ENCODE assay signal across 20 cellular contexts in the genomic region with DNA sequence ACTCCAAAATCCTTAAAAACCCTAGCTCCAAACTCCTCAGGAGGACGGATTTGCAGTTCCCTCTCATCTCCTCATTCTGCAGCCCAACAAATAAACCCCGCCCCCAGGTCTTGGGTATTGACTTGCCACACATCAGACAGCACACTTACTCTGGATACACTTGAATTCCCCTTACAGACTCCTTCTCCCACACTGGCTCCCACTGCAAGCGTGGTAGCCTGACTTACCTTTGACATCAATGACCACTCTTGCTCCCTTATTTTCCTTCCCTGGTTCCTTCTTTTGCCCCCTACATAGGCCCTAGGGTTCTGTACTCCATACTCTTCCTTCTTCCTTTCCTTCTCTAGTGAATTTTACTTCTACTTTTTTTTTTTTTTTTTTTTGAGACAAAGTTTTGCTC. TPM values are rescaled to one million over a fixed set of nuclear protein-coding genes. Genes with fewer than 3 reads are reported as not detected.
A peak's percentile ranks its signal among the peaks of the same experiment; 100 is the strongest.
DNase-seq lines count a peak whose midpoint lies in the region; ATAC-seq, FAIRE-seq and TF ChIP-seq lines count a peak whose summit lies in the region.
"Had no signal": no experiment of that assay in that cellular context is flagged by ENCODE, and none has a peak within 500 bp of the region (broad histone marks: within the 10 kb centered on the region; RNA-seq: fewer than 3 reads in every experiment).

No MANE protein-coding gene starts in this region.

- no peak overlapping the region for H3K4me3 Mint-ChIP-seq in T-helper 17 cell
- no peak overlapping the region for H3K4me3 Mint-ChIP-seq in nephron progenitor cell
- H3K4me3 Mint-ChIP-seq: stimulated activated naive B cell treated with anti-CD40 and anti-IgM and Interleukin-4, amounts not matched to agents 10 μg/mL and 1 μg/mL and 100 μg/mL, for 72 hours had no signal

- peaks cover 61% of the 10 kb centered on the region for H3K4me1 Mint-ChIP-seq in T-helper 17 cell
- H3K4me1 Mint-ChIP-seq in nephron progenitor cell, result peaks cover 16% of the 10 kb centered on the region

- TF ChIP-seq POLR2A in H54 (IDR thresholded peaks at IDR 0.05; ENCODE audit: low read depth, low read length), result no peak

- FAIRE-seq in H54 (lab: Jason Lieb, UNC), result no peak
- FAIRE-seq: endothelial cell of umbilical vein had no signal

- H3K27ac Mint-ChIP-seq in T-helper 17 cell (peak overlapping the region; percentile 90), nephron progenitor cell (peak overlapping the region; percentile 26)
- H3K27ac Mint-ChIP-seq: stimulated activated naive B cell treated with anti-CD40 and anti-IgM and Interleukin-4, amounts not matched to agents 10 μg/mL and 1 μg/mL and 100 μg/mL, for 72 hours had no signal

- no peaks in the 10 kb centered on the region for H3K9me3 Mint-ChIP-seq in nephron progenitor cell
- H3K9me3 Mint-ChIP-seq: stimulated activated naive B cell treated with anti-CD40 and anti-IgM and Interleukin-4, amounts not matched to agents 10 μg/mL and 1 μg/mL and 100 μg/mL, for 72 hours had no signal

- peak; percentile 84 for DNase-seq in Caki2 (ENCODE audit: low read depth)
- no peak for DNase-seq in T-helper 17 cell
- peak; percentile 35 for DNase-seq in iPS-NIHi11 (ENCODE audit: low spot score)
- peak; percentile 14 for DNase-seq in nephron progenitor cell
- no peak for DNase-seq in NCI-H226
- no peak for DNase-seq in H54 (ENCODE audit: insufficient read length, low spot score)
- DNase-seq: activated effector memory CD4-positive, alpha-beta T cell treated with anti-CD3 and anti-CD28 coated beads, Interleukin-2, amount 50 U/mL, for 16 hours; aorta; cerebellar nuclear complex; DND-41; foreskin keratinocyte; NCI-H1694 treated with DMSO at 0.1 percent for 48 hours; NCI-H510A; Right ventricle myocardium superior; stimulated activated naive B cell treated with anti-CD40 and anti-IgM and Interleukin-4, amounts not matched to agents 10 μg/mL and 1 μg/mL and 100 μg/mL, for 72 hours; T-helper 2 cell; transverse colon had no signal

- H3K27me3 Mint-ChIP-seq in T-helper 17 cell, result no peaks in the 10 kb centered on the region
- peaks cover 4% of the 10 kb centered on the region for H3K27me3 Mint-ChIP-seq in nephron progenitor cell (ENCODE audit: low read depth, poor library complexity)
- H3K27me3 Mint-ChIP-seq: stimulated activated naive B cell treated with anti-CD40 and anti-IgM and Interleukin-4, amounts not matched to agents 10 μg/mL and 1 μg/mL and 100 μg/mL, for 72 hours had no signal

- peaks cover 10% of the 10 kb centered on the region for H3K36me3 Mint-ChIP-seq in T-helper 17 cell (ENCODE audit: low read depth)
- H3K36me3 Mint-ChIP-seq in nephron progenitor cell (ENCODE audit: low read depth), result peaks cover 4% of the 10 kb centered on the region

- in situ Hi-C loops in Caki2 (cut with HindIII; ENCODE audit: low pct_unique_long_range_greater_than_20kb, low sequenced_read_pairs), result no loop called here

- no peak for ATAC-seq in T-helper 17 cell
- ATAC-seq in HG03469 (IDR thresholded peaks at IDR 0.05; ENCODE audit: unreplicated experiment), result no peak
- ATAC-seq: foreskin keratinocyte; stimulated activated naive B cell treated with anti-CD40 and anti-IgM and Interleukin-4, amounts not matched to agents 10 μg/mL and 1 μg/mL and 100 μg/mL, for 72 hours had no signal

- TF ChIP-seq CTCF in nephron progenitor cell (IDR thresholded peaks at IDR 0.05), result no peak

- H3K9me3 ChIP-seq in T-helper 17 cell (ENCODE audit: control insufficient read depth, low read length, poor library complexity, severe bottlenecking), result no peaks in the 10 kb centered on the region
- H3K9me3 ChIP-seq: BLaER1, transverse colon had no signal

RNA-seq across cellular contexts. Expression of a gene that starts 7.5 kb away (rescaled TPM):
- 75.3 and 76.0 TPM in 2 replicates for total RNA-seq in Caki2 (2014; rRNA removed; shearing (Covaris generic); ENCODE audit: low replicate concordance)
- 10 to 100 TPM; 71.0 to 72.1 TPM for total RNA-seq in T-helper 17 cell

Comparison
In these comparisons a context has a peak if more than half of its experiments do, and no peak if none do; other contexts are left out.
1. DNase-seq: peak in Caki2 (single experiment), iPS-NIHi11 (single experiment) and nephron progenitor cell (single experiment); none in T-helper 17 cell (0 of 3), NCI-H226 (single experiment) and H54 (single experiment).